Comparison of ENCODE assay signal across 19 cellular contexts in genomic region chr11:129292768-129293167, GRCh38.
"Had no signal": no experiment of that assay in that cellular context is flagged by ENCODE, and none has a peak within 500 bp of the region (broad histone marks: within the 10 kb centered on the region; RNA-seq: fewer than 3 reads in every experiment).

No MANE protein-coding gene starts in this region.

- H3K27ac ChIP-seq: RWPE1 had no signal

- DNase-seq: KBM-7, NCI-H1092, NCI-H1436 treated with DMSO at 0.1 percent for 48 hours, NCI-H1694, NCI-H187 treated with DMSO at 0.1 percent for 48 hours, NCI-H2029 treated with DMSO at 0.1 percent for 48 hours, NCI-H2171, NCI-H226, NCI-H446, NCI-H510A, NCI-H524 treated with DMSO at 0.1 percent for 48 hours, NCI-H774, PC-3, SHP77, SK-N-SH, SW 1271, T-cell had no signal

- H3K9ac ChIP-seq: SK-N-SH had no signal

- H3K4me2 ChIP-seq: SK-N-SH had no signal

- H3K9me3 ChIP-seq: SK-N-SH had no signal

- ATAC-seq: Panc1, PC-3, T-cell had no signal
